In genomic region chr2:37436324-37436723, GRCh38 we compare ENCODE assay signal across 1 cellular context.
TF ChIP-seq lines count a peak whose summit lies in the region.

No MANE protein-coding gene starts in this region.

TF ChIP-seq in H1, 55 proteins besides CTCF, POLR2A, EP300 and RAD21:
- TF ChIP-seq FOSL1 (IDR thresholded peaks at IDR 0.05; ENCODE audit: insufficient read depth, low read depth, low read length) (no peak), KDM1A (IDR thresholded peaks at IDR 0.05; ENCODE audit: borderline replicate concordance, low read length) (no peak), POLR2AphosphoS5 (IDR thresholded peaks at IDR 0.05; ENCODE audit: low read depth, low read length) (no peak), CBX5 (IDR thresholded peaks at IDR 0.05; ENCODE audit: low read depth, low read length) (no peak), MAFK (IDR thresholded peaks at IDR 0.05; ENCODE audit: low read depth, low read length) (no peak), BCL11A (IDR thresholded peaks at IDR 0.05; ENCODE audit: low read depth in 2 of 2, low read length in 2 of 2) (no peak), RFX5 (IDR thresholded peaks at IDR 0.05; ENCODE audit: borderline replicate concordance, low read depth, low read length) (no peak), TEAD4 (IDR thresholded peaks at IDR 0.05; ENCODE audit: low read depth, low read length) (no peak), RNF2 (IDR thresholded peaks at IDR 0.05; ENCODE audit: borderline replicate concordance, low read depth, low read length, missing control alignments, poor library complexity, severe bottlenecking) (no peak), CTBP2 (IDR thresholded peaks at IDR 0.05; ENCODE audit: borderline replicate concordance, insufficient read depth, insufficient read length, low read length) (no peak), YY1 (IDR thresholded peaks at IDR 0.05; ENCODE audit: low read depth, low read length) (no peak), TAF7 (optimal IDR thresholded peaks at IDR 0.05; ENCODE audit: borderline replicate concordance, low read depth, low read length) (no peak), HDAC6 (IDR thresholded peaks at IDR 0.05; ENCODE audit: low read depth, low read length) (no peak), CBX8 (IDR thresholded peaks at IDR 0.05; ENCODE audit: borderline replicate concordance, low read depth, low read length) (no peak), CEBPB (IDR thresholded peaks at IDR 0.05; ENCODE audit: low read depth, low read length) (no peak), CHD1 (IDR thresholded peaks at IDR 0.05; ENCODE audit: low read depth, low read length) (no peak), GTF2F1 (IDR thresholded peaks at IDR 0.05; ENCODE audit: borderline replicate concordance, low read depth, low read length) (no peak), JUND (IDR thresholded peaks at IDR 0.05; ENCODE audit: low read length) (no peak), E2F6 (IDR thresholded peaks at IDR 0.05) (no peak)
- TF ChIP-seq, protein P1, sequence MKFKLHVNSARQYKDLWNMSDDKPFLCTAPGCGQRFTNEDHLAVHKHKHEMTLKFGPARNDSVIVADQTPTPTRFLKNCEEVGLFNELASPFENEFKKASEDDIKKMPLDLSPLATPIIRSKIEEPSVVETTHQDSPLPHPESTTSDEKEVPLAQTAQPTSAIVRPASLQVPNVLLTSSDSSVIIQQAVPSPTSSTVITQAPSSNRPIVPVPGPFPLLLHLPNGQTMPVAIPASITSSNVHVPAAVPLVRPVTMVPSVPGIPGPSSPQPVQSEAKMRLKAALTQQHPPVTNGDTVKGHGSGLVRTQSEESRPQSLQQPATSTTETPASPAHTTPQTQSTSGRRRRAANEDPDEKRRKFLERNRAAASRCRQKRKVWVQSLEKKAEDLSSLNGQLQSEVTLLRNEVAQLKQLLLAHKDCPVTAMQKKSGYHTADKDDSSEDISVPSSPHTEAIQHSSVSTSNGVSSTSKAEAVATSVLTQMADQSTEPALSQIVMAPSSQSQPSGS (IDR thresholded peaks at IDR 0.05; ENCODE audit: low read length), result no peak
